Comparison of ENCODE assay signal across 1 cellular context in the genomic region with DNA sequence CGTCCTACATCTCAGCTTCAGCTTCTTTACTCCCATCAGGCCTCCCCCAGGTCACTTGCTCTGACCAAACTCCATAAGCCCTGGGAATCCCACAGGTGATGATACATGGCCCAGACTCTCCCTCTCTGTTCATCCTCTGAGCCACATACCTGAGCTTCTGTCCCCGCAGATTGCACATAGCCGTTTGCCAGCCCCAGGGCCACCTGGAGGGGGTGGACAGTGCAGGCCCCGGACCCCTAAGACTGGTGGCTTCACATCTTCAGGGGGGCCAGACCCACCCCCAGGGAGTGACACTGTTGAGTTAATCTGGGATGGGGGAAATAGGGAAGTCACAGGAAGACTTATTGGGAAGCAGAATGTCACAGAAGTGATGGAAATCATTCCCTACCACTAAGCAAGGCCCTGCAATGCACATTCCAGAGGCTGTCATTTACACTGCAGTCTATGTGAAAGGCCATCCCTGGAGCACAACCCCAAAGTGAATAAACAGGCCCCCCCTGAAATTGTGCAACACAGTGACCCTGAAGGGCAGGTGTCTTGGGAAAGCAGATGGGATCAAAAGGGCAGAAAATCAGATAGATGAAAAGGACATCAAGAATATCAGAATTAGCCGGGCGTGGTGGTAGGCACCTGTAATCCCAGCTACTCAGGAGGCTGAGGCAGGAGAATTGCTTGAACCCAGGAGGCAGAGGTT.
A peak's percentile ranks its signal among the peaks of the same experiment; 100 is the strongest.
TF ChIP-seq lines count a peak whose summit lies in the region.

No MANE protein-coding gene starts in this region.

TF ChIP-seq in HepG2, 621 proteins besides CTCF, POLR2A, EP300 and RAD21 (continued from another document and continues in another):
- TF ChIP-seq, protein P1, sequence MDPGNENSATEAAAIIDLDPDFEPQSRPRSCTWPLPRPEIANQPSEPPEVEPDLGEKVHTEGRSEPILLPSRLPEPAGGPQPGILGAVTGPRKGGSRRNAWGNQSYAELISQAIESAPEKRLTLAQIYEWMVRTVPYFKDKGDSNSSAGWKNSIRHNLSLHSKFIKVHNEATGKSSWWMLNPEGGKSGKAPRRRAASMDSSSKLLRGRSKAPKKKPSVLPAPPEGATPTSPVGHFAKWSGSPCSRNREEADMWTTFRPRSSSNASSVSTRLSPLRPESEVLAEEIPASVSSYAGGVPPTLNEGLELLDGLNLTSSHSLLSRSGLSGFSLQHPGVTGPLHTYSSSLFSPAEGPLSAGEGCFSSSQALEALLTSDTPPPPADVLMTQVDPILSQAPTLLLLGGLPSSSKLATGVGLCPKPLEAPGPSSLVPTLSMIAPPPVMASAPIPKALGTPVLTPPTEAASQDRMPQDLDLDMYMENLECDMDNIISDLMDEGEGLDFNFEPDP (CRISPR knock-in tag; conservative IDR thresholded peaks at IDR 0.05), result no peak
- TF ChIP-seq, protein P2, sequence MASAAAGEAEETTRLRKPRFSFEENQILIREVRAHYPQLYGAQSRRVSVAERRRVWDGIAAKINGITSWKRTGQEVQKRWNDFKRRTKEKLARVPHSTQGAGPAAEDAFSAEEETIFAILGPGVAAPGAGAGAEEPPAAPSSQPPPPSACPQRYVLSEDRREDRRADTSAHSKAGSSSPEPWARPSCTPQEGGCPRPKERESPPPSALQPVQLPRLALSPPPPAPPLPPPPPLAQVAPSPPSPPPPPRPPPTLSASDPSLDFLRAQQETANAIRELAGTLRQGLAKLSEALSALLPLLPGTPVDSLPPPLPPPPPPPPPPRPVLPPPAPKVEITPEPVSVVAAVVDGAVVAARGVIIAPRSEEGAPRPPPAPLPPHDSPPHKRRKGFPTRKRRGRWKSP (CRISPR knock-in tag; IDR thresholded peaks at IDR 0.05), result peak; percentile 87; the same call in 1 of the 2 replicates
- TF ChIP-seq SOX6 (IDR thresholded peaks at IDR 0.05) (no peak), SOX6 (CRISPR knock-in tag; IDR thresholded peaks at IDR 0.05) (peak; percentile 93), KLF6 (CRISPR knock-in tag; IDR thresholded peaks at IDR 0.05) (peak; percentile 78; the same call in 1 of the 2 replicates), HMGA1 (CRISPR knock-in tag; conservative IDR thresholded peaks at IDR 0.05) (no peak), ZFP82 (CRISPR knock-in tag; IDR thresholded peaks at IDR 0.05; ENCODE audit: borderline replicate concordance) (no peak), SKI (IDR thresholded peaks at IDR 0.05; ENCODE audit: partially characterized antibody) (peak; percentile 94), DNMT1 (CRISPR knock-in tag; IDR thresholded peaks at IDR 0.05) (0 out of 2 replicates have a peak, but pooled peaks have one; percentile 44), CENPT (CRISPR knock-in tag; IDR thresholded peaks at IDR 0.05; ENCODE audit: low read depth) (no peak), POLR2G (IDR thresholded peaks at IDR 0.05; ENCODE audit: low read depth, low read length) (no peak; the same call in 1 of the 2 replicates), ZNF816 (CRISPR knock-in tag; IDR thresholded peaks at IDR 0.05; ENCODE audit: borderline replicate concordance) (no peak), HES4 (CRISPR knock-in tag; IDR thresholded peaks at IDR 0.05; ENCODE audit: borderline replicate concordance) (no peak), PHB2 (IDR thresholded peaks at IDR 0.05; ENCODE audit: partially characterized antibody) (no peak), ZNF446 (CRISPR knock-in tag; IDR thresholded peaks at IDR 0.05) (no peak), ZNF230 (CRISPR knock-in tag; IDR thresholded peaks at IDR 0.05) (peak; percentile 76; the same call in 1 of the 2 replicates), SRSF4 (IDR thresholded peaks at IDR 0.05; ENCODE audit: low read depth, low read length, poor library complexity, severe bottlenecking) (no peak), ZNF331 (CRISPR knock-in tag; IDR thresholded peaks at IDR 0.05) (peak; percentile 87), ZFP90 (CRISPR knock-in tag; IDR thresholded peaks at IDR 0.05; ENCODE audit: borderline replicate concordance) (no peak; the same call in 1 of the 2 replicates), ZNF343 (CRISPR knock-in tag; IDR thresholded peaks at IDR 0.05) (peak; percentile 70; the same call in 1 of the 2 replicates), ZBTB20 (CRISPR knock-in tag; IDR thresholded peaks at IDR 0.05; ENCODE audit: borderline replicate concordance, low read depth) (peak; percentile 33; the same call in 1 of the 2 replicates), ZFP1 (CRISPR knock-in tag; IDR thresholded peaks at IDR 0.05) (peak; percentile 96), RFX3 (CRISPR knock-in tag; IDR thresholded peaks at IDR 0.05) (no peak), WIZ (CRISPR knock-in tag; IDR thresholded peaks at IDR 0.05) (no peak), ZNF557 (CRISPR knock-in tag; IDR thresholded peaks at IDR 0.05) (no peak)
- TF ChIP-seq, protein P3, sequence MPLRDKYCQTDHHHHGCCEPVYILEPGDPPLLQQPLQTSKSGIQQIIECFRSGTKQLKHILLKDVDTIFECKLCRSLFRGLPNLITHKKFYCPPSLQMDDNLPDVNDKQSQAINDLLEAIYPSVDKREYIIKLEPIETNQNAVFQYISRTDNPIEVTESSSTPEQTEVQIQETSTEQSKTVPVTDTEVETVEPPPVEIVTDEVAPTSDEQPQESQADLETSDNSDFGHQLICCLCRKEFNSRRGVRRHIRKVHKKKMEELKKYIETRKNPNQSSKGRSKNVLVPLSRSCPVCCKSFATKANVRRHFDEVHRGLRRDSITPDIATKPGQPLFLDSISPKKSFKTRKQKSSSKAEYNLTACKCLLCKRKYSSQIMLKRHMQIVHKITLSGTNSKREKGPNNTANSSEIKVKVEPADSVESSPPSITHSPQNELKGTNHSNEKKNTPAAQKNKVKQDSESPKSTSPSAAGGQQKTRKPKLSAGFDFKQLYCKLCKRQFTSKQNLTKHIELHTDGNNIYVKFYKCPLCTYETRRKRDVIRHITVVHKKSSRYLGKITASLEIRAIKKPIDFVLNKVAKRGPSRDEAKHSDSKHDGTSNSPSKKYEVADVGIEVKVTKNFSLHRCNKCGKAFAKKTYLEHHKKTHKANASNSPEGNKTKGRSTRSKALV (CRISPR knock-in tag; IDR thresholded peaks at IDR 0.05), result peak; percentile 59; the same call in 1 of the 2 replicates
- TF ChIP-seq, protein P4, sequence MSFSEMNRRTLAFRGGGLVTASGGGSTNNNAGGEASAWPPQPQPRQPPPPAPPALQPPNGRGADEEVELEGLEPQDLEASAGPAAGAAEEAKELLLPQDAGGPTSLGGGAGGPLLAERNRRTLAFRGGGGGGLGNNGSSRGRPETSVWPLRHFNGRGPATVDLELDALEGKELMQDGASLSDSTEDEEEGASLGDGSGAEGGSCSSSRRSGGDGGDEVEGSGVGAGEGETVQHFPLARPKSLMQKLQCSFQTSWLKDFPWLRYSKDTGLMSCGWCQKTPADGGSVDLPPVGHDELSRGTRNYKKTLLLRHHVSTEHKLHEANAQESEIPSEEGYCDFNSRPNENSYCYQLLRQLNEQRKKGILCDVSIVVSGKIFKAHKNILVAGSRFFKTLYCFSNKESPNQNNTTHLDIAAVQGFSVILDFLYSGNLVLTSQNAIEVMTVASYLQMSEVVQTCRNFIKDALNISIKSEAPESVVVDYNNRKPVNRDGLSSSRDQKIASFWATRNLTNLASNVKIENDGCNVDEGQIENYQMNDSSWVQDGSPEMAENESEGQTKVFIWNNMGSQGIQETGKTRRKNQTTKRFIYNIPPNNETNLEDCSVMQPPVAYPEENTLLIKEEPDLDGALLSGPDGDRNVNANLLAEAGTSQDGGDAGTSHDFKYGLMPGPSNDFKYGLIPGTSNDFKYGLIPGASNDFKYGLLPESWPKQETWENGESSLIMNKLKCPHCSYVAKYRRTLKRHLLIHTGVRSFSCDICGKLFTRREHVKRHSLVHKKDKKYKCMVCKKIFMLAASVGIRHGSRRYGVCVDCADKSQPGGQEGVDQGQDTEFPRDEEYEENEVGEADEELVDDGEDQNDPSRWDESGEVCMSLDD (CRISPR knock-in tag; IDR thresholded peaks at IDR 0.05; ENCODE audit: borderline replicate concordance), result peak; percentile 97
- TF ChIP-seq, protein P5, sequence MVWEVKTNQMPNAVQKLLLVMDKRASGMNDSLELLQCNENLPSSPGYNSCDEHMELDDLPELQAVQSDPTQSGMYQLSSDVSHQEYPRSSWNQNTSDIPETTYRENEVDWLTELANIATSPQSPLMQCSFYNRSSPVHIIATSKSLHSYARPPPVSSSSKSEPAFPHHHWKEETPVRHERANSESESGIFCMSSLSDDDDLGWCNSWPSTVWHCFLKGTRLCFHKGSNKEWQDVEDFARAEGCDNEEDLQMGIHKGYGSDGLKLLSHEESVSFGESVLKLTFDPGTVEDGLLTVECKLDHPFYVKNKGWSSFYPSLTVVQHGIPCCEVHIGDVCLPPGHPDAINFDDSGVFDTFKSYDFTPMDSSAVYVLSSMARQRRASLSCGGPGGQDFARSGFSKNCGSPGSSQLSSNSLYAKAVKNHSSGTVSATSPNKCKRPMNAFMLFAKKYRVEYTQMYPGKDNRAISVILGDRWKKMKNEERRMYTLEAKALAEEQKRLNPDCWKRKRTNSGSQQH (CRISPR knock-in tag; IDR thresholded peaks at IDR 0.05; ENCODE audit: low read depth), result 0 out of 2 replicates have a peak, but pooled peaks have one; percentile 79
- TF ChIP-seq, protein P6, sequence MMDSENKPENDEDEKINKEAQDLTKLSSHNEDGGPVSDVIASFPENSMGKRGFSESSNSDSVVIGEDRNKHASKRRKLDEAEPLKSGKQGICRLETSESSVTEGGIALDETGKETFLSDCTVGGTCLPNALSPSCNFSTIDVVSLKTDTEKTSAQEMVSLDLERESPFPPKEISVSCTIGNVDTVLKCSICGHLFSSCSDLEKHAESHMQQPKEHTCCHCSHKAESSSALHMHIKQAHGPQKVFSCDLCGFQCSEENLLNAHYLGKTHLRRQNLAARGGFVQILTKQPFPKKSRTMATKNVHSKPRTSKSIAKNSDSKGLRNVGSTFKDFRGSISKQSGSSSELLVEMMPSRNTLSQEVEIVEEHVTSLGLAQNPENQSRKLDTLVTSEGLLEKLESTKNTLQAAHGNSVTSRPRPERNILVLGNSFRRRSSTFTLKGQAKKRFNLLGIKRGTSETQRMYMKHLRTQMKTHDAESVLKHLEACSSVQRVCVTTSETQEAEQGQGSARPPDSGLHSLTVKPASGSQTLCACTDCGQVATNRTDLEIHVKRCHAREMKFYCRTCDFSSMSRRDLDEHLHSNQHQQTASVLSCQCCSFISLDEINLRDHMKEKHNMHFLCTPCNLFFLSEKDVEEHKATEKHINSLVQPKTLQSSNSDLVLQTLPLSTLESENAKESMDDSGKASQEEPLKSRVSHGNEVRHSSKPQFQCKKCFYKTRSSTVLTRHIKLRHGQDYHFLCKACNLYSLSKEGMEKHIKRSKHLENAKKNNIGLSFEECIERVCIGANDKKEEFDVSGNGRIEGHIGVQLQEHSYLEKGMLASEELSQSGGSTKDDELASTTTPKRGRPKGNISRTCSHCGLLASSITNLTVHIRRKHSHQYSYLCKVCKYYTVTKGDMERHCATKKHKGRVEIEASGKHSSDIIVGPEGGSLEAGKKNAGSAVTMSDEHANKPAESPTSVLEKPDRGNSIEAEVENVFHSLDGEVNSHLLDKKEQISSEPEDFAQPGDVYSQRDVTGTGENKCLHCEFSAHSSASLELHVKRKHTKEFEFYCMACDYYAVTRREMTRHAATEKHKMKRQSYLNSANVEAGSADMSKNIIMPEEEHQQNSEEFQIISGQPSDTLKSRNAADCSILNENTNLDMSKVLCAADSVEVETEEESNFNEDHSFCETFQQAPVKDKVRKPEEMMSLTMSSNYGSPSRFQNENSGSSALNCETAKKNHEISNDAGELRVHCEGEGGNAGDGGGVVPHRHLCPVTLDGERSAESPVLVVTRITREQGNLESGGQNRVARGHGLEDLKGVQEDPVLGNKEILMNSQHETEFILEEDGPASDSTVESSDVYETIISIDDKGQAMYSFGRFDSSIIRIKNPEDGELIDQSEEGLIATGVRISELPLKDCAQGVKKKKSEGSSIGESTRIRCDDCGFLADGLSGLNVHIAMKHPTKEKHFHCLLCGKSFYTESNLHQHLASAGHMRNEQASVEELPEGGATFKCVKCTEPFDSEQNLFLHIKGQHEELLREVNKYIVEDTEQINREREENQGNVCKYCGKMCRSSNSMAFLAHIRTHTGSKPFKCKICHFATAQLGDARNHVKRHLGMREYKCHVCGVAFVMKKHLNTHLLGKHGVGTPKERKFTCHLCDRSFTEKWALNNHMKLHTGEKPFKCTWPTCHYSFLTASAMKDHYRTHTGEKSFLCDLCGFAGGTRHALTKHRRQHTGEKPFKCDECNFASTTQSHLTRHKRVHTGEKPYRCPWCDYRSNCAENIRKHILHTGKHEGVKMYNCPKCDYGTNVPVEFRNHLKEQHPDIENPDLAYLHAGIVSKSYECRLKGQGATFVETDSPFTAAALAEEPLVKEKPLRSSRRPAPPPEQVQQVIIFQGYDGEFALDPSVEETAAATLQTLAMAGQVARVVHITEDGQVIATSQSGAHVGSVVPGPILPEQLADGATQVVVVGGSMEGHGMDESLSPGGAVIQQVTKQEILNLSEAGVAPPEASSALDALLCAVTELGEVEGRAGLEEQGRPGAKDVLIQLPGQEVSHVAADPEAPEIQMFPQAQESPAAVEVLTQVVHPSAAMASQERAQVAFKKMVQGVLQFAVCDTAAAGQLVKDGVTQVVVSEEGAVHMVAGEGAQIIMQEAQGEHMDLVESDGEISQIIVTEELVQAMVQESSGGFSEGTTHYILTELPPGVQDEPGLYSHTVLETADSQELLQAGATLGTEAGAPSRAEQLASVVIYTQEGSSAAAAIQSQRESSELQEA (CRISPR knock-in tag; IDR thresholded peaks at IDR 0.05; ENCODE audit: not compliant biosample characterization), result no peak
- TF ChIP-seq, protein P7, sequence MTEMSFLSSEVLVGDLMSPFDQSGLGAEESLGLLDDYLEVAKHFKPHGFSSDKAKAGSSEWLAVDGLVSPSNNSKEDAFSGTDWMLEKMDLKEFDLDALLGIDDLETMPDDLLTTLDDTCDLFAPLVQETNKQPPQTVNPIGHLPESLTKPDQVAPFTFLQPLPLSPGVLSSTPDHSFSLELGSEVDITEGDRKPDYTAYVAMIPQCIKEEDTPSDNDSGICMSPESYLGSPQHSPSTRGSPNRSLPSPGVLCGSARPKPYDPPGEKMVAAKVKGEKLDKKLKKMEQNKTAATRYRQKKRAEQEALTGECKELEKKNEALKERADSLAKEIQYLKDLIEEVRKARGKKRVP (CRISPR knock-in tag; IDR thresholded peaks at IDR 0.05), result peak in 1 of 2 experiments; percentile 86; a peak in 2 of 4 replicates
- TF ChIP-seq, protein P8, sequence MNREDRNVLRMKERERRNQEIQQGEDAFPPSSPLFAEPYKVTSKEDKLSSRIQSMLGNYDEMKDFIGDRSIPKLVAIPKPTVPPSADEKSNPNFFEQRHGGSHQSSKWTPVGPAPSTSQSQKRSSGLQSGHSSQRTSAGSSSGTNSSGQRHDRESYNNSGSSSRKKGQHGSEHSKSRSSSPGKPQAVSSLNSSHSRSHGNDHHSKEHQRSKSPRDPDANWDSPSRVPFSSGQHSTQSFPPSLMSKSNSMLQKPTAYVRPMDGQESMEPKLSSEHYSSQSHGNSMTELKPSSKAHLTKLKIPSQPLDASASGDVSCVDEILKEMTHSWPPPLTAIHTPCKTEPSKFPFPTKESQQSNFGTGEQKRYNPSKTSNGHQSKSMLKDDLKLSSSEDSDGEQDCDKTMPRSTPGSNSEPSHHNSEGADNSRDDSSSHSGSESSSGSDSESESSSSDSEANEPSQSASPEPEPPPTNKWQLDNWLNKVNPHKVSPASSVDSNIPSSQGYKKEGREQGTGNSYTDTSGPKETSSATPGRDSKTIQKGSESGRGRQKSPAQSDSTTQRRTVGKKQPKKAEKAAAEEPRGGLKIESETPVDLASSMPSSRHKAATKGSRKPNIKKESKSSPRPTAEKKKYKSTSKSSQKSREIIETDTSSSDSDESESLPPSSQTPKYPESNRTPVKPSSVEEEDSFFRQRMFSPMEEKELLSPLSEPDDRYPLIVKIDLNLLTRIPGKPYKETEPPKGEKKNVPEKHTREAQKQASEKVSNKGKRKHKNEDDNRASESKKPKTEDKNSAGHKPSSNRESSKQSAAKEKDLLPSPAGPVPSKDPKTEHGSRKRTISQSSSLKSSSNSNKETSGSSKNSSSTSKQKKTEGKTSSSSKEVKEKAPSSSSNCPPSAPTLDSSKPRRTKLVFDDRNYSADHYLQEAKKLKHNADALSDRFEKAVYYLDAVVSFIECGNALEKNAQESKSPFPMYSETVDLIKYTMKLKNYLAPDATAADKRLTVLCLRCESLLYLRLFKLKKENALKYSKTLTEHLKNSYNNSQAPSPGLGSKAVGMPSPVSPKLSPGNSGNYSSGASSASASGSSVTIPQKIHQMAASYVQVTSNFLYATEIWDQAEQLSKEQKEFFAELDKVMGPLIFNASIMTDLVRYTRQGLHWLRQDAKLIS (CRISPR knock-in tag; IDR thresholded peaks at IDR 0.05), result no peak
